ENCODE assay signal across 22 cellular contexts in the genomic region with DNA sequence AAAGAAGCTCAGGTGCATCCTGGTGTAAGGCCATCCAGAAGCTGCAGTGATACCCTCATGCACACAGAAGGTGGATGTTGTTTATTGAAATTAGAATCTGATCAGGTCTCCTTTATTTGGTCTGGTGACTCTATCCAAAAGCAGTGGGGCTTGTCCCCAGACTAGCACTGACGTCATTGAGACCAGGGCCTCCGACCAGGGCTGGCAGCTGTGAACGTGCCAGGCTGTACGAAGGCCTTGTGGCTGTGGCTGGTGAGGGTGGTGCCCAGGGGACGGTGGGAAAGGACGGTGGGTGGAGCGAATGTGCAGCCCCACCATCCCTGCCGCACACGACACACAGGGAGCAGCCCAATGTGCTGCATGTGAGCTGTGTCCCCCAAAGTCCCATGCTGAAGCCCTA.
"Had no signal": no experiment of that assay in that cellular context is flagged by ENCODE, and none has a peak within 500 bp of the region (broad histone marks: within the 10 kb centered on the region; RNA-seq: fewer than 3 reads in every experiment).

No MANE protein-coding gene starts in this region.

- H3K4me3 Mint-ChIP-seq: activated CD4-positive, alpha-beta T cell treated with anti-CD3 and anti-CD28 coated beads, Interleukin-2, amount 10 ng/mL, durations not matched to agents 7 days and 5 days; activated naive CD4-positive, alpha-beta T cell treated with anti-CD3 and anti-CD28 coated beads for 36 hours; activated T-helper 17 cell treated with anti-CD3 and anti-CD28 coated beads, Interleukin-2, amount 50 U/mL, for 72 hours; dendritic cell treated with granulocyte-macrophage colony-stimulating factor and Interleukin-4, amounts not matched to agents 40 ng/mL and 50 ng/mL, for 4 days; effector memory CD8-positive, alpha-beta T cell; naive thymus-derived CD8-positive, alpha-beta T cell had no signal

- H3K36me3 Mint-ChIP-seq: naive thymus-derived CD8-positive, alpha-beta T cell had no signal

- H3K4me1 ChIP-seq: ascending aorta, breast epithelium, heart left ventricle, transverse colon had no signal

- FAIRE-seq: TTC549 had no signal

- H3K9me3 ChIP-seq: ascending aorta, breast epithelium, heart left ventricle, neutrophil, transverse colon had no signal

- H3K27me3 ChIP-seq: ascending aorta, neutrophil, transverse colon had no signal

- H3K4me1 Mint-ChIP-seq: activated CD4-positive, alpha-beta T cell treated with anti-CD3 and anti-CD28 coated beads, Interleukin-2, amount 10 ng/mL, durations not matched to agents 7 days and 5 days had no signal

- H3K36me3 ChIP-seq: ascending aorta, breast epithelium, heart left ventricle, neutrophil, transverse colon had no signal

- H3K27ac ChIP-seq: ascending aorta, breast epithelium, epithelial cell of prostate, heart left ventricle, neutrophil, transverse colon had no signal

- H3K27ac Mint-ChIP-seq: activated CD4-positive, alpha-beta T cell treated with anti-CD3 and anti-CD28 coated beads, Interleukin-2, amount 10 ng/mL, durations not matched to agents 7 days and 5 days; activated naive CD4-positive, alpha-beta T cell treated with anti-CD3 and anti-CD28 coated beads for 36 hours; activated T-helper 17 cell treated with anti-CD3 and anti-CD28 coated beads, Interleukin-2, amount 50 U/mL, for 72 hours; dendritic cell treated with granulocyte-macrophage colony-stimulating factor and Interleukin-4, amounts not matched to agents 40 ng/mL and 50 ng/mL, for 4 days; effector memory CD8-positive, alpha-beta T cell; naive thymus-derived CD8-positive, alpha-beta T cell had no signal

- H3K9me3 Mint-ChIP-seq: activated CD4-positive, alpha-beta T cell treated with anti-CD3 and anti-CD28 coated beads, Interleukin-2, amount 10 ng/mL, durations not matched to agents 7 days and 5 days; activated naive CD4-positive, alpha-beta T cell treated with anti-CD3 and anti-CD28 coated beads for 36 hours; activated T-helper 17 cell treated with anti-CD3 and anti-CD28 coated beads, Interleukin-2, amount 50 U/mL, for 72 hours; dendritic cell treated with granulocyte-macrophage colony-stimulating factor and Interleukin-4, amounts not matched to agents 40 ng/mL and 50 ng/mL, for 4 days; effector memory CD8-positive, alpha-beta T cell; naive thymus-derived CD8-positive, alpha-beta T cell had no signal

- DNase-seq: activated CD4-positive, alpha-beta T cell treated with anti-CD3 and anti-CD28 coated beads, Interleukin-2, amount 10 ng/mL, durations not matched to agents 7 days and 5 days; activated CD4-positive, CD25-positive, alpha-beta regulatory T cell; activated naive CD4-positive, alpha-beta T cell treated with anti-CD3 and anti-CD28 coated beads for 36 hours; activated T-cell treated with anti-CD3 and anti-CD28 coated beads for 4 hours; effector memory CD8-positive, alpha-beta T cell; foreskin melanocyte; left colon; stimulated activated CD4-positive, alpha-beta T cell treated with anti-CD3 and anti-CD28 coated beads, Interleukin-2, amount 100 ng/mL, for 48 hours; stimulated activated naive CD4-positive, alpha-beta T cell; substantia nigra; SW 1271; transverse colon had no signal

- H3K4me3 ChIP-seq: ascending aorta, breast epithelium, heart left ventricle, lung, transverse colon had no signal

- H3K27me3 Mint-ChIP-seq: activated CD4-positive, alpha-beta T cell treated with anti-CD3 and anti-CD28 coated beads, Interleukin-2, amount 10 ng/mL, durations not matched to agents 7 days and 5 days; dendritic cell treated with granulocyte-macrophage colony-stimulating factor and Interleukin-4, amounts not matched to agents 40 ng/mL and 50 ng/mL, for 4 days had no signal
